21 cellular contexts compared by ENCODE assay signal in genomic region chr14:104286086-104286485, GRCh38.
DNase-seq lines count a peak whose midpoint lies in the region; ATAC-seq, FAIRE-seq and TF ChIP-seq lines count a peak whose summit lies in the region.
"Had no signal": no experiment of that assay in that cellular context is flagged by ENCODE, and none has a peak within 500 bp of the region (broad histone marks: within the 10 kb centered on the region; RNA-seq: fewer than 3 reads in every experiment).

No MANE protein-coding gene starts in this region.

- no peaks in the 10 kb centered on the region for H3K36me3 ChIP-seq in H1 (ENCODE audit: control insufficient read depth in 2 of 4, insufficient read depth in 4 of 4, low read length in 3 of 4)
- H3K36me3 ChIP-seq in psoas muscle (ENCODE audit: insufficient read depth in 1 of 2, low read depth in 1 of 2), result no peaks in the 10 kb centered on the region
- H3K36me3 ChIP-seq: HAP-1 had no signal

- 0 out of 2 replicates have a peak overlapping the region, but pooled peaks have one; percentile 50 for H2BK12ac ChIP-seq in H1 (ENCODE audit: low read depth, low read length)

- H3K36me3 Mint-ChIP-seq in CD14-positive monocyte, result no peaks in the 10 kb centered on the region
- H3K36me3 Mint-ChIP-seq: CD4-positive, CD25-positive, alpha-beta regulatory T cell had no signal

- no peak overlapping the region for H2AFZ ChIP-seq in H1 (ENCODE audit: low read length)
- H2AFZ ChIP-seq: GM23248 had no signal

- no peak overlapping the region for H3K27ac Mint-ChIP-seq in CD14-positive monocyte
- H3K27ac Mint-ChIP-seq: B cell had no signal

- FAIRE-seq in H1 (lab: Jason Lieb, UNC), result no peak
- FAIRE-seq: A549 had no signal

- H3K18ac ChIP-seq in H1 (ENCODE audit: extremely low read depth, low read length), result no peak overlapping the region

- H3K56ac ChIP-seq in H1 (replicated peaks; ENCODE audit: insufficient read length, low read depth, low read length), result no peak overlapping the region

- 0 out of 2 replicates have a peak, but pooled peaks cover 3% of the 10 kb centered on the region for H3K23me2 ChIP-seq in H1 (ENCODE audit: low read depth, low read length)

- H3K79me2 ChIP-seq in H1 (ENCODE audit: control insufficient read depth in 1 of 2, insufficient read depth in 2 of 2, low read length in 2 of 2), result no peaks in the 10 kb centered on the region

- H3K4me1 Mint-ChIP-seq in CD14-positive monocyte, result no peaks in the 10 kb centered on the region
- H3K4me1 Mint-ChIP-seq: B cell; CD4-positive, CD25-positive, alpha-beta regulatory T cell had no signal

- POLR2A ChIA-PET in H1 (lab: Charles Lee; ENCODE audit: partially characterized antibody), result no interaction called here

- TF ChIP-seq POLR2A in H1 (IDR thresholded peaks at IDR 0.05; ENCODE audit: control extremely low read depth in 1 of 2, low read depth in 2 of 2, low read length in 2 of 2), result no peak

- H4K20me1 ChIP-seq in H1 (replicated peaks in 1 of 2; ENCODE audit: control insufficient read depth in 1 of 2, insufficient read depth in 2 of 2, low read length in 2 of 2), result no peaks in the 10 kb centered on the region

- no peaks in the 10 kb centered on the region for H3K9me3 ChIP-seq in H1 (ENCODE audit: insufficient read depth in 2 of 2, low read depth in 1 of 2, low read length in 1 of 2)
- no peaks in the 10 kb centered on the region for H3K9me3 ChIP-seq in right cardiac atrium (ENCODE audit: control insufficient read depth, low read length)
- no peaks in the 10 kb centered on the region for H3K9me3 ChIP-seq in psoas muscle
- H3K9me3 ChIP-seq: A549, HAP-1 had no signal

- no peak overlapping the region for H2AK5ac ChIP-seq in H1 (ENCODE audit: low read depth, low read length)

- no peak for ATAC-seq in right cardiac atrium
- ATAC-seq in psoas muscle, result no peak
- no peak for ATAC-seq in HG02970 (IDR thresholded peaks at IDR 0.05; ENCODE audit: low FRiP score, unreplicated experiment)
- ATAC-seq: A549, Panc1 had no signal

- H3K4me3 Mint-ChIP-seq in CD14-positive monocyte, result no peak overlapping the region
- H3K4me3 Mint-ChIP-seq: B cell; CD4-positive, CD25-positive, alpha-beta regulatory T cell had no signal

- H4K91ac ChIP-seq in H1 (replicated peaks; ENCODE audit: insufficient read length, low read length), result no peak overlapping the region

- DNase-seq in CD14-positive monocyte (ENCODE audit: low spot score) (peak; percentile 34), H1 (ENCODE audit: low read depth in 1 of 2, low spot score in 2 of 2) (no peak), right cardiac atrium (peak in 2 of 3 donors; percentile 0 to 25), psoas muscle (peak; percentile 4 to 13), NCI-H82 (lab: John Stamatoyannopoulos, UW) (no peak)
- DNase-seq in stimulated activated CD4-positive, alpha-beta T cell treated with anti-CD3 and anti-CD28 coated beads, Interleukin-15, amount 100 ng/mL, for 24 hours, result no peak
- DNase-seq: CD4-positive, CD25-positive, alpha-beta regulatory T cell; EL; GF-D8; GM23248; NCI-H1092 treated with DMSO at 0.1 percent for 48 hours; NCI-H1436 treated with DMSO at 0.1 percent for 48 hours; NCI-H1930; NCI-H510A; NCI-H748 treated with DMSO at 0.1 percent for 48 hours had no signal

- TF ChIP-seq CTCF in CD14-positive monocyte (IDR thresholded peaks at IDR 0.05) (no peak), H1 (IDR thresholded peaks at IDR 0.05; ENCODE audit: control extremely low read depth in 1 of 3, insufficient read depth in 1 of 3, low read depth in 1 of 3, low read length in 3 of 3) (no peak), psoas muscle (IDR thresholded peaks at IDR 0.05) (no peak)

- TF ChIP-seq RAD21 in H1 (IDR thresholded peaks at IDR 0.05 in 1 of 2, conservative IDR thresholded peaks at IDR 0.05 in 1 of 2; ENCODE audit: low read depth in 2 of 2, low read length in 2 of 2), result no peak

- H3K4ac ChIP-seq in H1 (replicated peaks; ENCODE audit: insufficient read length, low read depth, low read length), result no peak overlapping the region

- H3K23ac ChIP-seq in H1 (ENCODE audit: insufficient read length), result no peak overlapping the region

- no peak for TF ChIP-seq EP300 in H1 (IDR thresholded peaks at IDR 0.05; ENCODE audit: borderline replicate concordance in 1 of 2, low read depth in 2 of 2, low read length in 2 of 2)

- H3K9me3 Mint-ChIP-seq in CD14-positive monocyte, result peaks cover 0 to 9% (median 4%) of the 10 kb centered on the region in 7 donors

- H2BK20ac ChIP-seq in H1 (ENCODE audit: low read length), result no peak overlapping the region

- CTCF ChIA-PET in H1 (lab: Charles Lee; ENCODE audit: partially characterized antibody), result interaction anchor here (0.9 to 1.0 kb wide), 2 partner anchors 51 to 92 kb away, joined by 3 read pairs; no protein-coding TSS in a partner anchor

- peaks cover 0 to 4% (median 1%) of the 10 kb centered on the region in 3 donors for H3K27me3 Mint-ChIP-seq in CD14-positive monocyte (ENCODE audit: low read depth in 3 of 3)
- H3K27me3 Mint-ChIP-seq: B cell had no signal

- intact Hi-C loops in CD14-positive monocyte (cut with micrococcal nuclease), result no loop called here
- intact Hi-C loops in right cardiac atrium (cut with DNase I), result no loop called here
- intact Hi-C loops in psoas muscle (cut with DNase I), result no loop called here

- WGBS in H1 (ENCODE audit: extremely low coverage in 1 of 2, insufficient coverage in 1 of 2, insufficient read length in 1 of 2, insufficient replicate concordance in 2 of 2, low coverage in 1 of 2, low lambda C conversion rate in 2 of 2, missing lambda C conversion rate in 1 of 2), 2 experiments, result 90% methylated on average over 11 of the region's 11 CpGs; no CpG with 5 or more reads in 1 of the 2 experiments
- 83% methylated on average over 11 of the region's 11 CpGs for WGBS in right cardiac atrium
- WGBS in psoas muscle, 3 donors, result 81 to 89% (median 86%) methylated on average over 11 of the region's 11 CpGs

- 0 out of 2 replicates have a peak overlapping the region, but pooled peaks have one; percentile 61 for H2BK15ac ChIP-seq in H1 (ENCODE audit: low read length)

- H3K9ac ChIP-seq in H1 (replicated peaks in 1 of 4; ENCODE audit: extremely low read depth in 1 of 4, low read depth in 3 of 4, low read length in 3 of 4), result no peak overlapping the region; a peak in 1 of 7 replicates
- H3K9ac ChIP-seq: GM23248, KMS-11 had no signal

- no peaks in the 10 kb centered on the region for H3K79me1 ChIP-seq in H1 (ENCODE audit: low read depth, low read length)

- no peak overlapping the region for H2BK5ac ChIP-seq in H1 (ENCODE audit: low read depth, low read length)

- H3K14ac ChIP-seq in H1 (ENCODE audit: insufficient read length), result no peak overlapping the region

- H3K27ac ChIP-seq in H1 (ENCODE audit: low read depth, low read length), result no peak overlapping the region
- H3K27ac ChIP-seq in right cardiac atrium (ENCODE audit: low read length), result no peak overlapping the region
- H3K27ac ChIP-seq in psoas muscle, result no peak overlapping the region
- H3K27ac ChIP-seq: A549, GM23248, KMS-11 had no signal

- H3K27me3 ChIP-seq in H1 (replicated peaks in 1 of 4; ENCODE audit: control insufficient read depth in 3 of 4, extremely low read depth in 1 of 4, insufficient read depth in 3 of 4, low read length in 3 of 4) (no peaks in the 10 kb centered on the region), right cardiac atrium (ENCODE audit: control insufficient read depth, insufficient read depth) (no peaks in the 10 kb centered on the region), psoas muscle (ENCODE audit: insufficient read depth in 3 of 3, low read length in 2 of 3) (peaks cover 0 to 17% (median 1%) of the 10 kb centered on the region in 3 donors)

- no peak overlapping the region for H4K8ac ChIP-seq in H1 (ENCODE audit: extremely low read depth, insufficient read depth, low read length)

- H3K4me3 ChIP-seq in H1 (ENCODE audit: extremely low read depth in 1 of 4, insufficient read depth in 2 of 4, low read depth in 3 of 4, low read length in 4 of 4) (no peak overlapping the region), right cardiac atrium (ENCODE audit: low read length) (no peak overlapping the region), psoas muscle (no peak overlapping the region)
- H3K4me3 ChIP-seq: A549, GM23248, HAP-1 had no signal

- no peak overlapping the region for H4K5ac ChIP-seq in H1 (ENCODE audit: insufficient read length, low read depth, low read length)

- no peak overlapping the region for H3K4me2 ChIP-seq in H1 (ENCODE audit: insufficient read depth in 1 of 2, low read depth in 2 of 2, low read length in 2 of 2)
- H3K4me2 ChIP-seq: A549, KMS-11 had no signal

- no peak overlapping the region for H2BK120ac ChIP-seq in H1 (replicated peaks; ENCODE audit: low read depth, low read length)

- H3K4me1 ChIP-seq in H1 (replicated peaks in 1 of 4; ENCODE audit: control insufficient read depth in 3 of 4, insufficient read depth in 4 of 4, low read length in 3 of 4) (peaks cover 3 to 6% (median 6%) of the 10 kb centered on the region in 4 experiments), right cardiac atrium (ENCODE audit: control insufficient read depth, insufficient read depth, low read length) (no peaks in the 10 kb centered on the region), psoas muscle (no peaks in the 10 kb centered on the region)
- H3K4me1 ChIP-seq: A549, HAP-1 had no signal

Comparison
In these comparisons a context has a peak if more than half of its experiments do, and no peak if none do; other contexts are left out.
1. DNase-seq: peak in CD14-positive monocyte (single experiment), right cardiac atrium (2 of 3) and psoas muscle (2 of 2); none in H1 (0 of 2), stimulated activated CD4-positive, alpha-beta T cell treated with anti-CD3 and anti-CD28 coated beads, Interleukin-15, amount 100 ng/mL, for 24 hours (single experiment) and NCI-H82 (single experiment).